ENCODE assay signal across 22 cellular contexts in the genomic region with DNA sequence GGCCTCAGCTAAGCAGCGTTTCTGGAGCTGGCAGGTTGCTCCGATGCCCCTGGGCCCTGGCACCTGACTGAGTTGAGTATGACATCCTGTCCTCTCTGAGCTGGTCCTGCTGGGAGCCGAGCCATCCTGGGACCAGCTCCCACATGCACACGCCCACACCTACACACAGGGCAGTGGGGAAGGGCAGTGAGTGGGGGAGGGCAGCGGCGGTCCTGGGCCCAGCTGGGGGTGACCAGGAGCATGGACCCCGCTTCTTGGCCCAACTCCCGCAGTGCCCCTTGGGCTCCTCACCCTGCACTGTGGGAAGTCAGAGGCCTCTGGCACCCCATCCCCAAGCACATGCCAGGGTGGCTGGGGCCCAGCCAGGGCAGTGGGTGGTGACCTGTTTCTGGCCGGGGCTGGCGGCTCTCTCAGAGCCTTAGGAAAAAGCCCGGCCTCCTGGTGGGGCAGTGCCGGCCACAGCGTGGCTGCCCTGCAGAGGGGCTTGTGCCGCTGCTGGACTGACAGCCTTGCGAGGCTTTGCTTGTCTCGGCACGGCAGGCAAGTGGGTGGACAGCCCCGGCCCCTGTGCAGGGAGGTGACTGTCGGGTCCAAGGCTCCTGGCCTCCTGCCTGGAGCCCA. TPM values are rescaled to one million over a fixed set of nuclear protein-coding genes. Genes with fewer than 3 reads are reported as not detected.
DNase-seq lines count a peak whose midpoint lies in the region; ATAC-seq, FAIRE-seq and TF ChIP-seq lines count a peak whose summit lies in the region.
"Had no signal": no experiment of that assay in that cellular context is flagged by ENCODE, and none has a peak within 500 bp of the region (broad histone marks: within the 10 kb centered on the region; RNA-seq: fewer than 3 reads in every experiment).

No MANE protein-coding gene starts in this region.

- no peak for DNase-seq in K562 (ENCODE audit: extremely low read depth in 1 of 4, low spot score in 3 of 4)
- DNase-seq in left cardiac atrium = peak; percentile 63
- peak; percentile 55 to 79 for DNase-seq in psoas muscle
- DNase-seq in DMS53 (lab: John Stamatoyannopoulos, UW) = no peak
- DNase-seq in NCI-H1436 treated with DMSO at 0.1 percent for 48 hours (lab: John Stamatoyannopoulos, UW) = no peak
- no peak for DNase-seq in activated effector memory CD4-positive, alpha-beta T cell treated with Interleukin-2 at 50 U/mL for 16 hours
- DNase-seq: activated CD4-positive, alpha-beta T cell treated with anti-CD3 and anti-CD28 coated beads, Interleukin-2, amount 50 U/mL, for 4 hours; activated naive CD8-positive, alpha-beta T cell treated with anti-CD3 and anti-CD28 coated beads, Interleukin-2, amount 10 ng/mL, durations not matched to agents 7 days and 5 days; activated T-cell treated with anti-CD3 and anti-CD28 coated beads, Interleukin-2, amount 50 U/mL, for 4 hours; CD4-positive, alpha-beta memory T cell; DND-41; foreskin keratinocyte; HFFc6; NCI-H1048; NCI-H526 treated with DMSO at 0.1 percent for 48 hours; stimulated activated CD4-positive, alpha-beta T cell treated with anti-CD3 and anti-CD28 coated beads, Interleukin-4, amount 100 ng/mL, for 4 hours had no signal

- ATAC-seq in K562 = no peak
- ATAC-seq in left cardiac atrium = peak in 1 of 2 donors; percentile 3
- ATAC-seq in psoas muscle = peak; percentile 33 to 65 (median 60)
- ATAC-seq in activated CD4-positive, CD25-positive, alpha-beta regulatory T cell treated with anti-CD3 and anti-CD28 coated beads, Interleukin-2, amount 50 U/mL, for 24 hours = no peak
- ATAC-seq: activated T-cell treated with anti-CD3 and anti-CD28 coated beads, Interleukin-2, amount 50 U/mL, for 4 hours; foreskin keratinocyte had no signal

- H3K27ac ChIP-seq in BLaER1 = peak overlapping the region; percentile 65
- H3K27ac ChIP-seq in K562 (ENCODE audit: extremely low read depth, low read depth, low read length) = no peak overlapping the region
- no peak overlapping the region for H3K27ac ChIP-seq in psoas muscle
- H3K27ac ChIP-seq: foreskin keratinocyte, neutrophil had no signal

- TF ChIP-seq POLR2A in K562 (conservative IDR thresholded peaks at IDR 0.05) = no peak

- no peak overlapping the region for H2AFZ ChIP-seq in K562 (ENCODE audit: low read depth, low read length)

- WGBS in K562 (ENCODE audit: insufficient coverage, low coverage, missing lambda C conversion rate) = 92% methylated on average over 5 of the region's 19 CpGs
- 16 to 30% (median 21%) methylated on average over 15 to 19 of the region's 19 CpGs for WGBS in psoas muscle, 3 donors

- H3K27me3 ChIP-seq in BLaER1 (no peaks in the 10 kb centered on the region), K562 (ENCODE audit: control insufficient read depth in 2 of 2, insufficient read depth in 2 of 2, low read length in 2 of 2) (no peaks in the 10 kb centered on the region), psoas muscle (ENCODE audit: insufficient read depth in 3 of 3, low read length in 2 of 3) (no peaks in the 10 kb centered on the region)

- H3K4me3 ChIP-seq in BLaER1 = 0 out of 2 replicates have a peak overlapping the region, but pooled peaks have one; percentile 28
- H3K4me3 ChIP-seq in K562 = no peak overlapping the region
- no peak overlapping the region for H3K4me3 ChIP-seq in psoas muscle

- in situ Hi-C loops in K562 (cut with MboI) = no loop called here

- H3K9me3 ChIP-seq in BLaER1 = no peaks in the 10 kb centered on the region
- no peaks in the 10 kb centered on the region for H3K9me3 ChIP-seq in K562 (replicated peaks; ENCODE audit: control insufficient read depth, insufficient read depth, low read depth, low read length)
- no peaks in the 10 kb centered on the region for H3K9me3 ChIP-seq in psoas muscle
- H3K9me3 ChIP-seq: neutrophil had no signal

- intact Hi-C loops in K562 (cut with micrococcal nuclease) = no loop called here
- intact Hi-C loops in left cardiac atrium (cut with DNase I) = no loop called here
- intact Hi-C loops in psoas muscle (cut with DNase I) = loop anchor here in 1 of 2 donors (5.0 kb wide), 1 partner anchor 51 kb away; a partner anchor contains a TSS

- TF ChIP-seq CTCF in K562 (IDR thresholded peaks at IDR 0.05 in 2 of 3, conservative IDR thresholded peaks at IDR 0.05 in 1 of 3; ENCODE audit: insufficient read depth in 2 of 3, low read depth in 1 of 3, low read length in 3 of 3) = no peak
- TF ChIP-seq CTCF in psoas muscle (IDR thresholded peaks at IDR 0.05) = no peak

- FAIRE-seq in K562 (lab: Jason Lieb, UNC) = no peak
- FAIRE-seq: endometrium, urothelium cell line had no signal

- no peaks in the 10 kb centered on the region for H3K9me1 ChIP-seq in K562 (ENCODE audit: control insufficient read depth, insufficient read depth, low read length)

- H3K4me1 ChIP-seq in BLaER1 = peaks cover 72% of the 10 kb centered on the region
- H3K4me1 ChIP-seq in K562 (replicated peaks in 1 of 2; ENCODE audit: control insufficient read depth in 2 of 2, insufficient read depth in 2 of 2, low read length in 2 of 2) = peaks cover 0 to 59% of the 10 kb centered on the region in 2 experiments; a peak in 2 of 5 replicates
- peaks cover 47% of the 10 kb centered on the region for H3K4me1 ChIP-seq in psoas muscle
- H3K4me1 ChIP-seq: foreskin keratinocyte had no signal

- BruUV-seq in K562 (replicated peaks; lab: Mats Ljungman, UMichigan) = no TSS peak

- TF ChIP-seq RAD21 in K562 (CRISPR knock-in tag; conservative IDR thresholded peaks at IDR 0.05 in 1 of 2, IDR thresholded peaks at IDR 0.05 in 1 of 2) = no peak

- H3K79me2 ChIP-seq in K562 (ENCODE audit: control insufficient read depth, insufficient read depth, low read length) = no peaks in the 10 kb centered on the region

- peaks cover 56% of the 10 kb centered on the region for H3K36me3 ChIP-seq in BLaER1
- H3K36me3 ChIP-seq in K562 (ENCODE audit: control insufficient read depth, insufficient read depth, low read length) = peaks cover 51% of the 10 kb centered on the region; the same call in 2 of the 3 replicates
- H3K36me3 ChIP-seq in psoas muscle (ENCODE audit: insufficient read depth in 1 of 2, low read depth in 1 of 2) = peaks cover 3 to 47% of the 10 kb centered on the region in 2 donors

- POLR2A ChIA-PET in K562 (lab: Yijun Ruan, JAX) = interaction anchor here (0.6 kb wide), 1 partner anchor 1820 kb away, joined by 3 read pairs; no protein-coding TSS in a partner anchor

- TF ChIP-seq EP300 in K562 (IDR thresholded peaks at IDR 0.05; ENCODE audit: low read length) = no peak

- peaks cover 90% of the 10 kb centered on the region for H4K20me1 ChIP-seq in BLaER1
- H4K20me1 ChIP-seq in K562 (replicated peaks; ENCODE audit: control insufficient read depth, insufficient read depth, low read length) = no peaks in the 10 kb centered on the region; the same call in 1 of the 2 replicates

- CTCF ChIA-PET in K562 (lab: Yijun Ruan, JAX; ENCODE audit: low intra/inter-chr PET ratio) = no interaction called here

- H3K9ac ChIP-seq in BLaER1 (peak overlapping the region; percentile 50; the same call in 1 of the 2 replicates), K562 (ENCODE audit: insufficient read depth in 1 of 2, low read depth in 2 of 2, low read length in 2 of 2) (no peak overlapping the region)

- H3K4me2 ChIP-seq in BLaER1 (peak overlapping the region; percentile 100), K562 (ENCODE audit: insufficient read depth, low read length) (no peak overlapping the region)

RNA-seq across cellular contexts. Expression of a gene that starts 5.9 kb away (rescaled TPM):
- 2.6 TPM in 1 of 2 replicates, not detected in the other for total RNA-seq in K562 (2011; cell fraction: chromatin; rRNA removed; ENCODE audit: low replicate concordance)
- total RNA-seq in K562 (2011; cell fraction: nucleolus; rRNA removed) = 0.53 and 1.7 TPM in 2 replicates
- total RNA-seq in K562 (2011; cell fraction: nucleoplasm; rRNA removed) = 1.2 and 1.5 TPM in 2 replicates
- total RNA-seq in K562 (2014; rRNA removed) (1.7 and 2.0 TPM in 2 replicates), K562 (2014; rRNA removed; fragmentation: Illumina TruSeq; extraction: Trizol) (not detected in 2 replicates), K562 (2015; rRNA removed; fragmentation: Illumina TruSeq; extraction: Trizol) (0.33 and 0.34 TPM in 2 replicates), K562 (2021) (1.2 and 1.7 TPM in 2 replicates), left cardiac atrium (100 to 1,000 TPM; 783 to 843 TPM), psoas muscle (10 to 100 TPM; 23.1 to 46.5 (median 30.2) TPM)
- polyA plus RNA-seq in K562 (2011; rRNA removed) (1.0 and 2.2 TPM in 2 replicates), K562 (2014; fragmentation: Illumina TruSeq; extraction: Trizol) (0.18 and 0.51 TPM in 2 replicates), K562 (2014; fragmentation: Nextera tagmentation; extraction: Ambion mirVana) (under 1 TPM; 0.25 to 0.27 TPM), K562 (2014; rRNA removed) (0.16 and 1.2 TPM in 2 replicates), psoas muscle (10 to 100 TPM; 28.5 to 71.8 (median 47.3) TPM)
- polyA plus RNA-seq in K562 (2011; cell fraction: cytosol; rRNA removed) = 4.4 and 9.0 TPM in 2 replicates
- polyA plus RNA-seq in K562 (2011; cell fraction: nucleus; rRNA removed) = 4.8 and 11.0 TPM in 2 replicates
- polyA plus RNA-seq in K562 (2012) = 1.4 and 1.9 TPM in 2 replicates
- 0.39 TPM in 1 of 2 replicates, not detected in the other for polyA minus RNA-seq in K562 (2011; rRNA and poly(A)+ RNA removed)
- 1.2 and 2.0 TPM in 2 replicates for polyA minus RNA-seq in K562 (2011; cell fraction: cytosol; rRNA and poly(A)+ RNA removed)
- 0.67 and 0.94 TPM in 2 replicates for polyA minus RNA-seq in K562 (2011; cell fraction: nucleus; rRNA and poly(A)+ RNA removed)
- total RNA-seq: OCI-LY7 had no signal

RNA-seq across cellular contexts. Expression of a gene that starts 18.0 kb away (rescaled TPM):
- total RNA-seq in K562 (2011; cell fraction: chromatin; rRNA removed; ENCODE audit: low replicate concordance) = not detected in 2 replicates
- total RNA-seq in K562 (2011; cell fraction: nucleolus; rRNA removed) = not detected in 2 replicates
- total RNA-seq in K562 (2011; cell fraction: nucleoplasm; rRNA removed) = 0.29 TPM in 1 of 2 replicates, not detected in the other
- total RNA-seq in K562 (2014; rRNA removed) = not detected in 2 replicates
- not detected in 2 replicates for total RNA-seq in K562 (2014; rRNA removed; fragmentation: Illumina TruSeq; extraction: Trizol)
- not detected in 2 replicates for total RNA-seq in K562 (2015; rRNA removed; fragmentation: Illumina TruSeq; extraction: Trizol)
- total RNA-seq in K562 (2021) = 0.58 and 0.98 TPM in 2 replicates
- polyA plus RNA-seq in K562 (2011; rRNA removed) = 0.14 and 0.23 TPM in 2 replicates
- polyA plus RNA-seq in K562 (2011; cell fraction: cytosol; rRNA removed) = 0.31 and 0.46 TPM in 2 replicates
- 0.21 and 1.1 TPM in 2 replicates for polyA plus RNA-seq in K562 (2011; cell fraction: nucleus; rRNA removed)
- 0.72 TPM in 1 of 2 replicates, not detected in the other for polyA plus RNA-seq in K562 (2012)
- polyA plus RNA-seq in K562 (2014; fragmentation: Illumina TruSeq; extraction: Trizol) = not detected in 2 replicates
- not detected for polyA plus RNA-seq in K562 (2014; fragmentation: Nextera tagmentation; extraction: Ambion mirVana)
- 0.11 TPM in 1 of 2 replicates, not detected in the other for polyA plus RNA-seq in K562 (2014; rRNA removed)
- polyA minus RNA-seq in K562 (2011; rRNA and poly(A)+ RNA removed) = not detected in 2 replicates
- 3.2 and 9.9 TPM in 2 replicates for polyA minus RNA-seq in K562 (2011; cell fraction: cytosol; rRNA and poly(A)+ RNA removed)
- 0.78 and 1.5 TPM in 2 replicates for polyA minus RNA-seq in K562 (2011; cell fraction: nucleus; rRNA and poly(A)+ RNA removed)
- total RNA-seq in left cardiac atrium = 100 to 1,000 TPM; 137 to 192 TPM
- 10 to 100 TPM; 11.5 to 24.9 (median 14.2) TPM for total RNA-seq in psoas muscle
- 10 to 100 TPM; 17.5 to 27.2 (median 20.6) TPM for polyA plus RNA-seq in psoas muscle

RNA-seq across cellular contexts. Expression of a gene that starts 22.3 kb away (rescaled TPM):
- 5.0 and 22.4 TPM in 2 replicates for total RNA-seq in K562 (2011; cell fraction: chromatin; rRNA removed; ENCODE audit: low replicate concordance)
- 19.2 and 23.0 TPM in 2 replicates for total RNA-seq in K562 (2011; cell fraction: nucleolus; rRNA removed)
- total RNA-seq in K562 (2011; cell fraction: nucleoplasm; rRNA removed) = 7.6 and 10.1 TPM in 2 replicates
- total RNA-seq in K562 (2014; rRNA removed) (26.4 and 28.3 TPM in 2 replicates), K562 (2014; rRNA removed; fragmentation: Illumina TruSeq; extraction: Trizol) (0.64 and 0.84 TPM in 2 replicates), K562 (2015; rRNA removed; fragmentation: Illumina TruSeq; extraction: Trizol) (6.6 and 8.8 TPM in 2 replicates), K562 (2021) (20.1 and 25.7 TPM in 2 replicates), left cardiac atrium (1 to 10 TPM; 5.1 to 5.9 TPM), psoas muscle (1 to 10 TPM in 3 of 4 donors, under 1 TPM in 1; 0.95 to 2.0 (median 1.2) TPM)
- polyA plus RNA-seq in K562 (2011; rRNA removed) (5.9 and 6.6 TPM in 2 replicates), K562 (2014; fragmentation: Illumina TruSeq; extraction: Trizol) (1.2 and 6.8 TPM in 2 replicates), K562 (2014; fragmentation: Nextera tagmentation; extraction: Ambion mirVana) (under 1 TPM; 0.21 to 0.25 TPM), K562 (2014; rRNA removed) (18.9 and 19.4 TPM in 2 replicates), psoas muscle (1 to 10 TPM; 1.9 to 5.2 (median 2.3) TPM)
- 7.3 and 21.3 TPM in 2 replicates for polyA plus RNA-seq in K562 (2011; cell fraction: cytosol; rRNA removed)
- 19.1 and 36.6 TPM in 2 replicates for polyA plus RNA-seq in K562 (2011; cell fraction: nucleus; rRNA removed)
- 12.3 and 15.1 TPM in 2 replicates for polyA plus RNA-seq in K562 (2012)
- 0.99 and 1.6 TPM in 2 replicates for polyA minus RNA-seq in K562 (2011; rRNA and poly(A)+ RNA removed)
- polyA minus RNA-seq in K562 (2011; cell fraction: cytosol; rRNA and poly(A)+ RNA removed) = 7.5 and 8.6 TPM in 2 replicates
- polyA minus RNA-seq in K562 (2011; cell fraction: nucleus; rRNA and poly(A)+ RNA removed) = 10.3 and 11.8 TPM in 2 replicates

RNA-seq across cellular contexts. Expression of a gene that starts 49.1 kb away (rescaled TPM):
- total RNA-seq in K562 (2011; cell fraction: chromatin; rRNA removed; ENCODE audit: low replicate concordance) = 154 and 390 TPM in 2 replicates
- total RNA-seq in K562 (2011; cell fraction: nucleolus; rRNA removed) = 257 and 271 TPM in 2 replicates
- 138 and 156 TPM in 2 replicates for total RNA-seq in K562 (2011; cell fraction: nucleoplasm; rRNA removed)
- 48.1 and 61.0 TPM in 2 replicates for total RNA-seq in K562 (2014; rRNA removed)
- 11.6 and 12.2 TPM in 2 replicates for total RNA-seq in K562 (2014; rRNA removed; fragmentation: Illumina TruSeq; extraction: Trizol)
- total RNA-seq in K562 (2015; rRNA removed; fragmentation: Illumina TruSeq; extraction: Trizol) = 32.3 and 33.4 TPM in 2 replicates
- total RNA-seq in K562 (2021) = 107 and 118 TPM in 2 replicates
- polyA plus RNA-seq in K562 (2011; rRNA removed) = 47.7 and 58.6 TPM in 2 replicates
- 31.6 and 47.1 TPM in 2 replicates for polyA plus RNA-seq in K562 (2011; cell fraction: cytosol; rRNA removed)
- 383 and 622 TPM in 2 replicates for polyA plus RNA-seq in K562 (2011; cell fraction: nucleus; rRNA removed)
- polyA plus RNA-seq in K562 (2012) = 74.0 and 91.7 TPM in 2 replicates
- 29.5 and 45.4 TPM in 2 replicates for polyA plus RNA-seq in K562 (2014; fragmentation: Illumina TruSeq; extraction: Trizol)
- under 1 TPM; 0.13 to 0.14 TPM for polyA plus RNA-seq in K562 (2014; fragmentation: Nextera tagmentation; extraction: Ambion mirVana)
- 90.0 and 103 TPM in 2 replicates for polyA plus RNA-seq in K562 (2014; rRNA removed)
- polyA minus RNA-seq in K562 (2011; rRNA and poly(A)+ RNA removed) = 13.9 and 22.6 TPM in 2 replicates
- polyA minus RNA-seq in K562 (2011; cell fraction: cytosol; rRNA and poly(A)+ RNA removed) = 69.0 and 80.6 TPM in 2 replicates
- 102 and 104 TPM in 2 replicates for polyA minus RNA-seq in K562 (2011; cell fraction: nucleus; rRNA and poly(A)+ RNA removed)
- 100 to 1,000 TPM in 1 of 2 donors, 10 to 100 TPM in 1; 99.5 to 115 TPM for total RNA-seq in left cardiac atrium
- 10 to 100 TPM; 41.1 to 48.6 (median 45.1) TPM for total RNA-seq in psoas muscle
- 10 to 100 TPM; 22.6 to 32.8 (median 25.5) TPM for polyA plus RNA-seq in psoas muscle

RNA-seq across cellular contexts. Expression of a gene that starts 57.7 kb away (rescaled TPM):
- not detected in 2 replicates for total RNA-seq in K562 (2011; cell fraction: chromatin; rRNA removed; ENCODE audit: low replicate concordance)
- total RNA-seq in K562 (2011; cell fraction: nucleolus; rRNA removed) = 0.39 TPM in 1 of 2 replicates, not detected in the other
- total RNA-seq in K562 (2011; cell fraction: nucleoplasm; rRNA removed) = not detected in 2 replicates
- 0.36 TPM in 1 of 2 replicates, not detected in the other for total RNA-seq in K562 (2014; rRNA removed)
- total RNA-seq in K562 (2014; rRNA removed; fragmentation: Illumina TruSeq; extraction: Trizol) = not detected in 2 replicates
- total RNA-seq in K562 (2015; rRNA removed; fragmentation: Illumina TruSeq; extraction: Trizol) = not detected in 2 replicates
- total RNA-seq in K562 (2021) = 0.31 TPM in 1 of 2 replicates, not detected in the other
- polyA plus RNA-seq in K562 (2011; rRNA removed) = 0.09 TPM in 1 of 2 replicates, not detected in the other
- polyA plus RNA-seq in K562 (2011; cell fraction: cytosol; rRNA removed) = 0.04 and 0.55 TPM in 2 replicates
- 0.13 TPM in 1 of 2 replicates, not detected in the other for polyA plus RNA-seq in K562 (2011; cell fraction: nucleus; rRNA removed)
- polyA plus RNA-seq in K562 (2012) = 0.12 TPM in 1 of 2 replicates, not detected in the other
- polyA plus RNA-seq in K562 (2014; fragmentation: Illumina TruSeq; extraction: Trizol) = not detected in 2 replicates
- not detected for polyA plus RNA-seq in K562 (2014; fragmentation: Nextera tagmentation; extraction: Ambion mirVana)
- not detected in 2 replicates for polyA plus RNA-seq in K562 (2014; rRNA removed)
- not detected in 2 replicates for polyA minus RNA-seq in K562 (2011; rRNA and poly(A)+ RNA removed)
- polyA minus RNA-seq in K562 (2011; cell fraction: cytosol; rRNA and poly(A)+ RNA removed) = not detected in 2 replicates
- polyA minus RNA-seq in K562 (2011; cell fraction: nucleus; rRNA and poly(A)+ RNA removed) = 0.33 and 0.40 TPM in 2 replicates
- 1 to 10 TPM; 2.2 to 2.7 TPM for total RNA-seq in left cardiac atrium
- total RNA-seq in psoas muscle = under 1 TPM; 0.23 to 0.60 (median 0.39) TPM
- under 1 TPM; 0.08 to 0.60 (median 0.17) TPM for polyA plus RNA-seq in psoas muscle

Comparison
In these comparisons a context has a peak if more than half of its experiments do, and no peak if none do; other contexts are left out.
1. ATAC-seq: peak in psoas muscle (4 of 4); none in K562 (single experiment) and activated CD4-positive, CD25-positive, alpha-beta regulatory T cell treated with anti-CD3 and anti-CD28 coated beads, Interleukin-2, amount 50 U/mL, for 24 hours (0 of 2).
2. DNase-seq: peak in left cardiac atrium (single experiment) and psoas muscle (2 of 2); none in K562 (0 of 4), DMS53 (single experiment), NCI-H1436 treated with DMSO at 0.1 percent for 48 hours (single experiment) and activated effector memory CD4-positive, alpha-beta T cell treated with Interleukin-2 at 50 U/mL for 16 hours (single experiment).
3. RNA of a gene that starts 5.9 kb away (total RNA-seq): 783 to 843 TPM in left cardiac atrium; 23.1 to 46.5 TPM in psoas muscle and 0.33 to 2.6 TPM in K562; every median in the first group is over 10 times any median in the second.
4. RNA of a gene that starts 18.0 kb away (total RNA-seq): 137 to 192 TPM in left cardiac atrium and 11.5 to 24.9 TPM in psoas muscle; 0.29 to 0.98 TPM in K562; every median in the first group is over 4 times any median in the second.